9 cellular contexts compared by ENCODE assay signal in the genomic region with DNA sequence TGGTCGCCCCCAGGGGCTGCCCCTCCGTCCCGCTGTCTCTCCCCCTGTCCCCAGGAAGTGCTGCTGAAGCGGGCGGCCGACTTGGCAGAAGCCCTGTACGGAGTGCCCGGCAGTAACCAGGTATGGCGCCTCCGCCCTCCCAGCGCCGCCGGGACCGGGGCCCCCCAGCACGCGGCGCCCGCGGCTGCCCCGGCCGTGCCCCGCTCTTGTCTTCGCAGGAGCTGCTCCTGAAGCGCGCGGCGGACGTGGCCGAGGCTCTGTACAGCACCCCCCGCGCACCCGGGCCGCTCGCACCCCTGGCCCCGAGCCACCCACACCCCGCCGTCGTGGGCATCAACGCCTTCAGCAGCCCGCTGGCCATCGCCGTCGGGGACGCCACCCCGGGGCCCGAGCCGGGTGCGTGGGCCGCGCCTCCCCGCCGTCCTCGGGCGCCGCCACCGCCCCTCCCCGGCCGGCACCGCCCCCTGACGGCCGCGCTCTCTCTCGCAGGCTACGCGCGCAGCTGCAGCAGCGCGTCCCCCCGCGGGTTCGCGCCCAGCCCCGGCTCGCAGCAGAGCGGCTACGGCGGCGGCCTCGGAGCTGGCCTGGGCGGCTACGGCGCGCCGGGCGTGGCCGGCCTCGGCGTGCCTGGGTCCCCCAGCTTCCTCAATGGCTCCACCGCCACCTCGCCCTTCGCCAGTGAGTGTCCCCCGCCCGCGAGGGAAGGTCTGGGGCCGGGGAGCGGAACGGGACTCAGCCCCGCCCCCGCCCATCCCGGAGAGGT. TPM values are rescaled to one million over a fixed set of nuclear protein-coding genes. Genes with fewer than 3 reads are reported as not detected.
DNase-seq lines count a peak whose midpoint lies in the region; ATAC-seq and TF ChIP-seq lines count a peak whose summit lies in the region.
"Had no signal": no experiment of that assay in that cellular context is flagged by ENCODE, and none has a peak within 500 bp of the region (broad histone marks: within the 10 kb centered on the region; RNA-seq: fewer than 3 reads in every experiment).

No MANE protein-coding gene starts in this region.

- DNase-seq in NCI-H1436 (lab: John Stamatoyannopoulos, UW) (peak; percentile 35), NCI-H1436 treated with DMSO at 0.1 percent for 48 hours (lab: John Stamatoyannopoulos, UW) (no peak), T-cell (peak in 30 of 34 experiments; percentile 26 to 67 (median 46)), MCF 10A (ENCODE audit: unreplicated experiment) (no peak), lung (ENCODE audit: low spot score) (no peak), thoracic aorta (ENCODE audit: low spot score) (no peak), mesothelial cell of epicardium (ENCODE audit: low spot score in 2 of 2, unreplicated experiment in 2 of 2) (no peak), T1000 (lab: John Stamatoyannopoulos, UW) (no peak)

- H3K36me3 ChIP-seq in lung (ENCODE audit: control insufficient read depth in 2 of 2, insufficient read depth in 2 of 2, low read length in 2 of 2) (no peaks in the 10 kb centered on the region), thoracic aorta (no peaks in the 10 kb centered on the region)
- H3K36me3 ChIP-seq: adrenal gland had no signal

- 0 to 1% methylated on average over 74 to 100 of the region's 100 CpGs for WGBS in lung, 2 donors

- H3K27ac Mint-ChIP-seq in T-cell = no peak overlapping the region
- H3K27ac Mint-ChIP-seq in MCF 10A (ENCODE audit: low read depth, unreplicated experiment) = no peak overlapping the region
- H3K27ac Mint-ChIP-seq in mesothelial cell of epicardium = no peak overlapping the region

- H3K9me3 Mint-ChIP-seq in T-cell (no peaks in the 10 kb centered on the region), MCF 10A (ENCODE audit: unreplicated experiment) (no peaks in the 10 kb centered on the region), mesothelial cell of epicardium (no peaks in the 10 kb centered on the region)

- peak; percentile 70 to 77 (median 72) for ATAC-seq in T-cell (replicated peaks in 1 of 4)
- ATAC-seq in lung (ENCODE audit: insufficient read depth, low FRiP score) = peak; percentile 45
- ATAC-seq in thoracic aorta (ENCODE audit: insufficient number of reproducible peaks, low FRiP score, low read depth) = no peak

- peak overlapping the region in 1 of 3 donors; percentile 86 for H3K4me3 Mint-ChIP-seq in T-cell
- H3K4me3 Mint-ChIP-seq in MCF 10A (ENCODE audit: unreplicated experiment) = peak overlapping the region; percentile 59
- H3K4me3 Mint-ChIP-seq in mesothelial cell of epicardium = no peak overlapping the region

- peaks cover 7 to 19% of the 10 kb centered on the region in 2 donors for H3K27me3 Mint-ChIP-seq in T-cell
- H3K27me3 Mint-ChIP-seq in MCF 10A (ENCODE audit: insufficient read depth, unreplicated experiment) = peaks cover 58% of the 10 kb centered on the region
- peaks cover 90% of the 10 kb centered on the region for H3K27me3 Mint-ChIP-seq in mesothelial cell of epicardium (ENCODE audit: low read depth)

- H3K9me3 ChIP-seq in lung (ENCODE audit: control insufficient read depth in 2 of 2, insufficient read depth in 1 of 2, low read length in 1 of 2) (no peaks in the 10 kb centered on the region), thoracic aorta (no peaks in the 10 kb centered on the region)
- H3K9me3 ChIP-seq: adrenal gland had no signal

- no peaks in the 10 kb centered on the region for H3K36me3 Mint-ChIP-seq in T-cell
- no peaks in the 10 kb centered on the region for H3K36me3 Mint-ChIP-seq in MCF 10A (ENCODE audit: insufficient read depth, unreplicated experiment)
- H3K36me3 Mint-ChIP-seq in mesothelial cell of epicardium = peaks cover 3% of the 10 kb centered on the region

- H3K4me1 Mint-ChIP-seq in T-cell = peaks cover 28 to 32% (median 31%) of the 10 kb centered on the region in 3 donors
- peaks cover 10% of the 10 kb centered on the region for H3K4me1 Mint-ChIP-seq in MCF 10A (ENCODE audit: insufficient read depth, unreplicated experiment)
- peaks cover 22% of the 10 kb centered on the region for H3K4me1 Mint-ChIP-seq in mesothelial cell of epicardium

- peaks cover 10 to 15% of the 10 kb centered on the region in 2 donors for H3K4me1 ChIP-seq in lung (ENCODE audit: control insufficient read depth in 2 of 2, insufficient read depth in 2 of 2, low read length in 2 of 2)
- peaks cover 20 to 31% of the 10 kb centered on the region in 2 donors for H3K4me1 ChIP-seq in thoracic aorta (ENCODE audit: control insufficient read depth in 1 of 2, low read depth in 2 of 2)

- H3K4me3 ChIP-seq in lung (peak overlapping the region; percentile 18), thoracic aorta (peak overlapping the region; percentile 65)

- H3K27ac ChIP-seq in lung (ENCODE audit: low read depth in 1 of 2, low read length in 1 of 2) (no peak overlapping the region), thoracic aorta (no peak overlapping the region)

- BruUV-seq in MCF 10A (replicated peaks; lab: Mats Ljungman, UMichigan) = no TSS peak

- TF ChIP-seq CTCF in MCF 10A (IDR thresholded peaks at IDR 0.05; ENCODE audit: unreplicated experiment) = no peak
- TF ChIP-seq CTCF in lung (IDR thresholded peaks at IDR 0.05; ENCODE audit: control extremely low read depth, extremely low read depth) = no peak
- no peak for TF ChIP-seq CTCF in thoracic aorta (IDR thresholded peaks at IDR 0.05)
- no peak for TF ChIP-seq CTCF in mesothelial cell of epicardium (IDR thresholded peaks at IDR 0.05; ENCODE audit: unreplicated experiment)

- CTCF ChIA-PET in T-cell (lab: Charles Lee) = interaction anchor here in 1 of 2 donors (0.9 to 3.1 kb wide), 4 partner anchors 10 to 934 kb away, joined by 4 to 18 read pairs (median 8); no protein-coding TSS in a partner anchor
- CTCF ChIA-PET in MCF 10A (lab: Yijun Ruan, JAX) = interaction anchor here (0.5 to 2.9 kb wide), 10 partner anchors 11 to 299 kb away, joined by 3 to 14 read pairs (median 4); no protein-coding TSS in a partner anchor

- H3K27me3 ChIP-seq in lung (ENCODE audit: control insufficient read depth, insufficient read depth) (no peaks in the 10 kb centered on the region), thoracic aorta (replicated peaks; ENCODE audit: insufficient read depth) (no peaks in the 10 kb centered on the region)

- POLR2A ChIA-PET in T-cell (lab: Charles Lee) (no interaction called here), MCF 10A (lab: Yijun Ruan, JAX) (interaction anchor here (0.6 kb wide), 1 partner anchor 467 kb away, joined by 3 read pairs; no protein-coding TSS in a partner anchor)

- intact Hi-C loops in MCF 10A (cut with micrococcal nuclease) = no loop called here

RNA-seq across cellular contexts. Expression of a gene that starts 48.4 kb away (rescaled TPM):
- total RNA-seq in T-cell (under 1 TPM; 0.20 to 0.90 (median 0.63) TPM), MCF 10A (2022) (not detected in 2 replicates), lung (10 to 100 TPM in 1 of 2 donors, 1 to 10 TPM in 1; 5.1 to 29.1 TPM), thoracic aorta (not detected), mesothelial cell of epicardium (152 to 160 TPM (median 155 TPM) in 3 replicates)
- polyA plus RNA-seq in lung = 1 to 10 TPM; 1.5 to 3.3 TPM

RNA-seq across cellular contexts. Expression of a gene that starts 59.5 kb away (rescaled TPM):
- total RNA-seq in T-cell (10 to 100 TPM in 1 of 5 donors, 1 to 10 TPM in 4; 4.2 to 10.5 (median 6.8) TPM), MCF 10A (2022) (not detected in 2 replicates), lung (10 to 100 TPM in 1 of 2 donors, 1 to 10 TPM in 1; 8.2 to 15.8 TPM), thoracic aorta (10 to 100 TPM; 14.1 to 16.6 TPM), mesothelial cell of epicardium (65.5 to 78.8 TPM (median 66.4 TPM) in 3 replicates)
- polyA plus RNA-seq in lung = 1 to 10 TPM; 5.8 to 6.5 TPM

Comparison
In these comparisons a context has a peak if more than half of its experiments do, and no peak if none do; other contexts are left out.
1. DNase-seq: peak in NCI-H1436 (single experiment) and T-cell (30 of 34); none in NCI-H1436 treated with DMSO at 0.1 percent for 48 hours (single experiment), MCF 10A (single experiment), lung (single experiment), thoracic aorta (single experiment), mesothelial cell of epicardium (0 of 2) and T1000 (single experiment).